10 cellular contexts compared by ENCODE assay signal in genomic region chr11:123381817-123382554, GRCh38. TPM values are rescaled to one million over a fixed set of nuclear protein-coding genes. Genes with fewer than 3 reads are reported as not detected.
DNase-seq lines count a peak whose midpoint lies in the region; ATAC-seq, FAIRE-seq and TF ChIP-seq lines count a peak whose summit lies in the region.
"Had no signal": no experiment of that assay in that cellular context is flagged by ENCODE, and none has a peak within 500 bp of the region (broad histone marks: within the 10 kb centered on the region; RNA-seq: fewer than 3 reads in every experiment).

No MANE protein-coding gene starts in this region.

- H3K4me3 ChIP-seq in aorta (ENCODE audit: low read length in 2 of 2): no peak overlapping the region
- no peak overlapping the region for H3K4me3 ChIP-seq in colonic mucosa

- peak; percentile 93 for FAIRE-seq in GM19239 (lab: Jason Lieb, UNC)

- intact Hi-C loops in aorta (cut with DNase I) (no loop called here), colonic mucosa (cut with DNase I) (no loop called here)

- H3K4me1 ChIP-seq in aorta (ENCODE audit: control insufficient read depth in 1 of 2, insufficient read depth in 2 of 2, low read length in 2 of 2) (no peaks in the 10 kb centered on the region), colonic mucosa (no peaks in the 10 kb centered on the region)

- WGBS in aorta, 2 donors: 75 to 81% methylated on average over 4 of the region's 4 CpGs

- H3K36me3 ChIP-seq in aorta (ENCODE audit: control insufficient read depth in 1 of 2, insufficient read depth in 2 of 2, low read length in 1 of 2): no peaks in the 10 kb centered on the region
- no peaks in the 10 kb centered on the region for H3K36me3 ChIP-seq in colonic mucosa
- H3K36me3 ChIP-seq: WERI-Rb-1 had no signal

- no peak overlapping the region for H3K9ac ChIP-seq in colonic mucosa (ENCODE audit: low read depth in 2 of 2, low read length in 2 of 2)

- no peaks in the 10 kb centered on the region for H3K27me3 ChIP-seq in aorta (ENCODE audit: control insufficient read depth in 1 of 2, insufficient read depth in 2 of 2, low read length in 1 of 2)
- H3K27me3 ChIP-seq in colonic mucosa: no peaks in the 10 kb centered on the region

- H3K27ac ChIP-seq in aorta (ENCODE audit: low read depth in 1 of 2, low read length in 2 of 2) (no peak overlapping the region), colonic mucosa (no peak overlapping the region)
- H3K27ac ChIP-seq: WERI-Rb-1 had no signal

- H3K9me3 ChIP-seq in aorta (ENCODE audit: control insufficient read depth, low read length) (no peaks in the 10 kb centered on the region), colonic mucosa (no peaks in the 10 kb centered on the region)

- ATAC-seq in HG02852 (IDR thresholded peaks at IDR 0.05; ENCODE audit: unreplicated experiment) (peak; percentile 61), aorta (ENCODE audit: low FRiP score) (no peak)

- no peak for TF ChIP-seq CTCF in colonic mucosa (IDR thresholded peaks at IDR 0.05)

- DNase-seq in GM19239 (ENCODE audit: insufficient read length, low spot score) (no peak), aorta (no peak), NCI-H187 treated with DMSO at 0.1 percent for 48 hours (lab: John Stamatoyannopoulos, UW) (no peak), colonic mucosa (no peak)
- DNase-seq in activated CD4-positive, alpha-beta T cell treated with anti-CD3 and anti-CD28 coated beads, Interleukin-2, amount 50 U/mL, for 24 hours (ENCODE audit: low read depth in 1 of 2, low spot score in 1 of 2): peak; percentile 16 to 49
- peak; percentile 38 to 65 (median 52) for DNase-seq in stimulated activated CD4-positive, alpha-beta T cell treated with anti-CD3 and anti-CD28 coated beads, TNF-alpha, amount 100 ng/mL, for 48 hours (ENCODE audit: low read depth in 3 of 3)
- no peak for DNase-seq in central memory CD4-positive, alpha-beta T cell
- DNase-seq: NCI-H1105, WERI-Rb-1 had no signal

RNA-seq across cellular contexts. Expression of gene GRAMD1B, which starts 48.1 kb away (rescaled TPM):
- total RNA-seq in aorta (1 to 10 TPM; 4.5 to 4.6 TPM), colonic mucosa (1 to 10 TPM; 1.7 to 1.9 TPM)
- 1 to 10 TPM in 1 of 2 donors, under 1 TPM in 1; 0.79 to 5.4 TPM for polyA plus RNA-seq in aorta

Comparison
In these comparisons a context has a peak if more than half of its experiments do, and no peak if none do; other contexts are left out.
1. DNase-seq: peak in activated CD4-positive, alpha-beta T cell treated with anti-CD3 and anti-CD28 coated beads, Interleukin-2, amount 50 U/mL, for 24 hours (2 of 2) and stimulated activated CD4-positive, alpha-beta T cell treated with anti-CD3 and anti-CD28 coated beads, TNF-alpha, amount 100 ng/mL, for 48 hours (3 of 3); none in GM19239 (single experiment), aorta (0 of 2), NCI-H187 treated with DMSO at 0.1 percent for 48 hours (single experiment), colonic mucosa (single experiment) and central memory CD4-positive, alpha-beta T cell (single experiment).